Comparison of ENCODE assay signal across 9 cellular contexts in genomic region chr9:113808391-113809191, GRCh38.
DNase-seq lines count a peak whose midpoint lies in the region; ATAC-seq, FAIRE-seq and TF ChIP-seq lines count a peak whose summit lies in the region.
"Had no signal": no experiment of that assay in that cellular context is flagged by ENCODE, and none has a peak within 500 bp of the region (broad histone marks: within the 10 kb centered on the region; RNA-seq: fewer than 3 reads in every experiment).

No MANE protein-coding gene starts in this region.

- H3K4me1 ChIP-seq in HEK293 (ENCODE audit: control insufficient read depth, insufficient read depth, low read length): no peaks in the 10 kb centered on the region
- H3K4me1 ChIP-seq in adipocyte (ENCODE audit: control insufficient read depth, insufficient read depth, low read length): peaks cover 15% of the 10 kb centered on the region
- H3K4me1 ChIP-seq in heart left ventricle: peaks cover 0 to 15% (median 2%) of the 10 kb centered on the region in 12 donors
- H3K4me1 ChIP-seq in small intestine (ENCODE audit: control insufficient read depth in 2 of 2, insufficient read depth in 1 of 2, low read depth in 1 of 2, low read length in 1 of 2): no peaks in the 10 kb centered on the region

- TF ChIP-seq CTCF in HEK293 (tag by site-specific recombination; IDR thresholded peaks at IDR 0.05) (no peak), heart left ventricle (IDR thresholded peaks at IDR 0.05) (no peak), D721Med (IDR thresholded peaks at IDR 0.05; ENCODE audit: insufficient read depth, missing control alignments) (no peak)

- intact Hi-C loops in heart left ventricle (cut with DNase I): loop anchor here in 6 of 10 donors (5.0 kb wide), 5 partner anchors 54 to 484 kb away; partner anchors contain the start of gene ZNF618 (in 2 of the 6)

- TF ChIP-seq POLR2A in heart left ventricle (IDR thresholded peaks at IDR 0.05): no peak

- H3K36me3 ChIP-seq in HEK293 (ENCODE audit: control insufficient read depth in 2 of 2, insufficient read depth in 1 of 2, low read length in 2 of 2): no peaks in the 10 kb centered on the region
- H3K36me3 ChIP-seq in adipocyte (ENCODE audit: control insufficient read depth, insufficient read depth, low read length, severe bottlenecking): no peaks in the 10 kb centered on the region
- H3K36me3 ChIP-seq in heart left ventricle: no peaks in the 10 kb centered on the region
- H3K36me3 ChIP-seq in small intestine (ENCODE audit: control insufficient read depth in 2 of 2, insufficient read depth in 2 of 2, low read length in 2 of 2): no peaks in the 10 kb centered on the region

- H3K9ac ChIP-seq in adipocyte (ENCODE audit: low read length): no peak overlapping the region

- no peaks in the 10 kb centered on the region for H3K9me3 ChIP-seq in HEK293 (ENCODE audit: control insufficient read depth, insufficient read depth, low read depth, low read length)
- H3K9me3 ChIP-seq in adipocyte (ENCODE audit: control insufficient read depth, low read length): peaks cover 4% of the 10 kb centered on the region
- no peaks in the 10 kb centered on the region for H3K9me3 ChIP-seq in heart left ventricle
- H3K9me3 ChIP-seq in small intestine (ENCODE audit: control insufficient read depth, low read depth): no peaks in the 10 kb centered on the region

- ATAC-seq in heart left ventricle (peak in 3 of 4 donors; percentile 50 to 88 (median 80)), HG02571 (IDR thresholded peaks at IDR 0.05; ENCODE audit: unreplicated experiment) (no peak)

- CTCF ChIA-PET in HEK293 (lab: Yijun Ruan, JAX): interaction anchor here (0.6 to 2.6 kb wide), 26 partner anchors 9 to 1325 kb away, joined by 3 to 12 read pairs (median 4); no protein-coding TSS in a partner anchor

- POLR2A ChIA-PET in HEK293 (lab: Yijun Ruan, JAX): no interaction called here

- FAIRE-seq in small intestine (lab: Jason Lieb, UNC) (no peak), D721Med (lab: Jason Lieb, UNC) (no peak)

- H3K27ac ChIP-seq in HEK293 (ENCODE audit: extremely low read depth, low read depth, low read length) (no peak overlapping the region), heart left ventricle (no peak overlapping the region), small intestine (ENCODE audit: low read depth in 1 of 2, low read length in 1 of 2) (no peak overlapping the region), caudate nucleus (ENCODE audit: low read depth, low read length) (no peak overlapping the region)

- H3K27me3 ChIP-seq in adipocyte (replicated peaks; ENCODE audit: control insufficient read depth, insufficient read depth, low read length): no peaks in the 10 kb centered on the region
- peaks cover 0 to 14% (median 3%) of the 10 kb centered on the region in 9 donors for H3K27me3 ChIP-seq in heart left ventricle
- H3K27me3 ChIP-seq in small intestine (ENCODE audit: control insufficient read depth in 2 of 2, insufficient read depth in 2 of 2, low read length in 2 of 2): no peaks in the 10 kb centered on the region

- WGBS in heart left ventricle, 4 donors: 64 to 72% (median 69%) methylated on average over 6 of the region's 6 CpGs
- 55 to 64% (median 61%) methylated on average over 6 of the region's 6 CpGs for WGBS in small intestine, 3 donors

- no peak overlapping the region for H3K4me3 ChIP-seq in HEK293 (ENCODE audit: low read depth, low read length)
- no peak overlapping the region for H3K4me3 ChIP-seq in adipocyte (ENCODE audit: low read length)
- H3K4me3 ChIP-seq in heart left ventricle: no peak overlapping the region
- no peak overlapping the region for H3K4me3 ChIP-seq in small intestine (ENCODE audit: low read depth in 1 of 2, low read length in 2 of 2)

- DNase-seq in adipocyte (ENCODE audit: low read depth) (peak; percentile 90), heart left ventricle (peak in 2 of 5 donors; percentile 32 to 38), small intestine (peak; percentile 8), NCI-H1417 (lab: John Stamatoyannopoulos, UW) (no peak), D721Med (ENCODE audit: insufficient read length, low spot score) (no peak), caudate nucleus (lab: John Stamatoyannopoulos, UW) (no peak)
- DNase-seq: activated CD4-positive, alpha-beta T cell treated with anti-CD3 and anti-CD28 coated beads for 1 hour had no signal

TF ChIP-seq in HEK293, 187 proteins besides CTCF, POLR2A, EP300 and RAD21:
- TF ChIP-seq ZNF248 (tag by site-specific recombination; IDR thresholded peaks at IDR 0.05): no peak
- 0 out of 2 replicates have a peak, but pooled peaks have one; percentile 13 for TF ChIP-seq ZBTB48 (tag by site-specific recombination; IDR thresholded peaks at IDR 0.05)
- 0 out of 2 replicates have a peak, but pooled peaks have one; percentile 23 for TF ChIP-seq ZNF335 (tag by site-specific recombination; conservative IDR thresholded peaks at IDR 0.05)

Comparison
In these comparisons a context has a peak if more than half of its experiments do, and no peak if none do; other contexts are left out.
1. DNase-seq: peak in adipocyte (single experiment) and small intestine (single experiment); none in NCI-H1417 (0 of 3), D721Med (single experiment) and caudate nucleus (0 of 61).